ENCODE assay signal across 1 cellular context in genomic region chr1:45803299-45803780, GRCh38.
TF ChIP-seq lines count a peak whose summit lies in the region.

Gene MAST2 (plus strand): TSS chr1:45803612. CDS start chr1:45803896, 284 bp downstream.

TF ChIP-seq in WTC11, 78 proteins besides CTCF, POLR2A, EP300 and RAD21 (continued from another document):
- TF ChIP-seq STAT6 (CRISPR knock-in tag; conservative IDR thresholded peaks at IDR 0.05; ENCODE audit: low read depth) = no peak
